ENCODE assay signal across 36 cellular contexts in genomic region chr20:46053416-46053815, GRCh38. TPM values are rescaled to one million over a fixed set of nuclear protein-coding genes. Genes with fewer than 3 reads are reported as not detected.
"Had no signal": no experiment of that assay in that cellular context is flagged by ENCODE, and none has a peak within 500 bp of the region (broad histone marks: within the 10 kb centered on the region; RNA-seq: fewer than 3 reads in every experiment).

No MANE protein-coding gene starts in this region.

- H3K27me3 ChIP-seq: adrenal gland, body of pancreas had no signal

- DNase-seq: activated B cell treated with CpG ODN at 0.5 μM for 24 hours; activated CD4-positive, alpha-beta memory T cell treated with anti-CD3 and anti-CD28 coated beads for 36 hours; activated CD4-positive, alpha-beta T cell treated with anti-CD3 and anti-CD28 coated beads for 4 hours; activated CD4-positive, alpha-beta T cell treated with anti-CD3 and anti-CD28 coated beads, Interleukin-2, amount 10 ng/mL, durations not matched to agents 24 days and 14 days; activated CD4-positive, alpha-beta T cell treated with anti-CD3 and anti-CD28 coated beads, Interleukin-2, amount 50 U/mL, for 1 hour; activated CD4-positive, alpha-beta T cell treated with anti-CD3 and anti-CD28 coated beads, Interleukin-2, amount 50 U/mL, for 4 hours; activated CD4-positive, CD25-positive, alpha-beta regulatory T cell treated with anti-CD3 and anti-CD28 coated beads, Interleukin-2, amount 50 U/mL, for 72 hours; activated CD8-positive, alpha-beta memory T cell treated with anti-CD3 and anti-CD28 coated beads, Interleukin-2, amount 50 U/mL, for 4 hours; activated CD8-positive, alpha-beta T cell treated with anti-CD3 and anti-CD28 coated beads for 36 hours; activated effector memory CD4-positive, alpha-beta T cell treated with anti-CD3 and anti-CD28 coated beads, Interleukin-2, amount 50 U/mL, for 16 hours; activated gamma-delta T cell treated with Interleukin-2 at 50 U/mL for 16 hours; activated naive CD4-positive, alpha-beta T cell; activated naive CD4-positive, alpha-beta T cell treated with anti-CD3 and anti-CD28 coated beads for 36 hours; activated naive CD4-positive, alpha-beta T cell treated with anti-CD3 and anti-CD28 coated beads, Interleukin-2, amount 50 U/mL, for 16 hours; activated naive CD8-positive, alpha-beta T cell treated with anti-CD3 and anti-CD28 coated beads for 36 hours; activated T-cell treated with anti-CD3 and anti-CD28 coated beads for 4 hours; activated T-cell treated with anti-CD3 and anti-CD28 coated beads, Interleukin-2, amount 50 U/mL, for 1 hour; activated T-cell treated with anti-CD3 and anti-CD28 coated beads, Interleukin-2, amount 50 U/mL, for 4 hours; activated T-cell treated with anti-CD3 and anti-CD28 coated beads, Interleukin-2, amount 50 U/mL, for 72 hours; adrenal gland; amniotic stem cell; aorta; body of pancreas; brain microvascular endothelial cell; central memory CD4-positive, alpha-beta T cell; T-helper 2 cell; T-helper 9 cell had no signal

- FAIRE-seq: astrocyte, TTC549 had no signal

- H3K4me3 ChIP-seq: adrenal gland, body of pancreas, breast epithelium had no signal

- ATAC-seq: activated CD8-positive, alpha-beta T cell treated with anti-CD3 and anti-CD28 coated beads for 36 hours; activated naive CD4-positive, alpha-beta T cell treated with anti-CD3 and anti-CD28 coated beads, Interleukin-2, amount 50 U/mL, for 72 hours; activated T-cell treated with anti-CD3 and anti-CD28 coated beads, Interleukin-2, amount 50 U/mL, for 4 hours; activated T-cell treated with anti-CD3 and anti-CD28 coated beads, Interleukin-2, amount 50 U/mL, for 72 hours; activated T-helper 17 cell treated with anti-CD3 and anti-CD28 coated beads, Interleukin-2, amount 50 U/mL, for 72 hours; body of pancreas had no signal

- H3K27ac ChIP-seq: adrenal gland, body of pancreas, brain microvascular endothelial cell, breast epithelium, VCaP had no signal

- H3K36me3 ChIP-seq: adrenal gland, brain microvascular endothelial cell, breast epithelium had no signal

- H3K9me3 ChIP-seq: adrenal gland, body of pancreas, breast epithelium had no signal

RNA-seq across cellular contexts. Expression of gene SLC12A5, which starts 24.4 kb away (rescaled TPM):
- total RNA-seq: activated B cell treated with CpG ODN at 0.5 μM for 24 hours; activated CD4-positive, alpha-beta T cell treated with anti-CD3 and anti-CD28 coated beads, Interleukin-2, amount 10 ng/mL, durations not matched to agents 24 days and 14 days; activated CD8-positive, alpha-beta memory T cell treated with anti-CD3 and anti-CD28 coated beads for 36 hours; activated naive CD4-positive, alpha-beta T cell treated with anti-CD3 and anti-CD28 coated beads for 36 hours; activated T-cell treated with anti-CD3 and anti-CD28 coated beads, Interleukin-2, amount 50 U/mL, for 4 hours; activated T-helper 1 cell treated with anti-CD3 and anti-CD28 coated beads, Interleukin-12 subunit alpha, Interleukin-12 subunit beta, Interleukin-2, Interleukin-4 antibody, amounts not matched to agents 30 ng/mL and 10 ng/mL and 1 ng/mL, durations not matched to agents 14 hours and 24 hours and 36 hours; body of pancreas had no signal
- polyA plus RNA-seq: aorta had no signal

RNA-seq across cellular contexts. Expression of gene MMP9, which starts 44.7 kb away (rescaled TPM):
- total RNA-seq: activated CD8-positive, alpha-beta memory T cell treated with anti-CD3 and anti-CD28 coated beads for 36 hours; activated naive CD4-positive, alpha-beta T cell treated with anti-CD3 and anti-CD28 coated beads for 36 hours; activated T-helper 17 cell treated with anti-CD3 and anti-CD28 coated beads, Interleukin-2, amount 50 U/mL, for 72 hours; cerebellum had no signal
